ENCODE assay signal across 17 cellular contexts in the genomic region with DNA sequence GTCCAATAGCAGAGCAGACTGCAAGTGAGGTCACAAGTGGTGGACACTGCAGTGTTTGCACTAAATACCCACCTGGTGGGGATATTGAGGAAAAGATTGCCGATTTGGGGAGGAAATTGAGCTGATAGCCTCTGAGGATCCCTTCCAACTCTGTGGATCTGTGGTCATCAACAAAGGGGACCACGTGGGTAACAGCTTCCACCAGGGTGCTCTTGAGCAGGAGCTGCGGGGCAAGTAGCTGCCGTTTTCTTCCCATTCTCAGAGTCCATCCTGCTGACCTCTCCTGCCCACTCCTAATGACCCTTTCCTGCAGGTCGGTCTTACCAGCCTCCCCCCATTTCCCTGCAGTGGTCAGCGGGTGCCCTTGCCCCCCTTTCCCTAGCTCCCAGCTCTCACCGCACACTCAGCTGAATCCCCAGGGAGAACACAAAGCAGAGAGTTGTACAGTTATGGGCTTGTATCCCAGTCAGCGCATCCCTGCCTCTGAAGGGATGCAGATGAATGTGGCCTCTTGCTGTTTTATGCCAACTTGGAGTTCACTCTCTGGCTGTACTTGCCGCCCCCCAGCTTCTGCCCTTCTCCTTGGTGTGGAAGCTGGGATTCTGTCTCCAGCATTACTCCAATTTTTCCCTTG. TPM values are rescaled to one million over a fixed set of nuclear protein-coding genes. Genes with fewer than 3 reads are reported as not detected.
DNase-seq lines count a peak whose midpoint lies in the region; ATAC-seq and TF ChIP-seq lines count a peak whose summit lies in the region.
"Had no signal": no experiment of that assay in that cellular context is flagged by ENCODE, and none has a peak within 500 bp of the region (broad histone marks: within the 10 kb centered on the region; RNA-seq: fewer than 3 reads in every experiment).

No MANE protein-coding gene starts in this region.

- DNase-seq in CD14-positive monocyte (ENCODE audit: low spot score) (no peak), adrenal gland (no peak), left lung (no peak), sigmoid colon (no peak), kidney tubule cell (ENCODE audit: low spot score) (no peak)
- DNase-seq: activated gamma-delta T cell; NCI-H187; stimulated activated CD4-positive, alpha-beta T cell treated with anti-CD3 and anti-CD28 coated beads, Interleukin-12 subunit alpha, Interleukin-12 subunit beta, amount 100 ng/mL, for 4 hours; stimulated activated naive B cell treated with anti-CD40 and anti-IgM and Interleukin-4, amounts not matched to agents 10 μg/mL and 1 μg/mL and 100 μg/mL, for 72 hours; T-helper 2 cell had no signal

- H3K27ac ChIP-seq in adrenal gland (peak overlapping the region in 3 of 5 donors; percentile 25 to 80 (median 54)), left lung (peak overlapping the region; percentile 58 to 76), sigmoid colon (peak overlapping the region; percentile 39 to 84 (median 68))
- H3K27ac ChIP-seq: GM23248, parathyroid adenoma had no signal

- no peaks in the 10 kb centered on the region for H3K9me3 ChIP-seq in adrenal gland (replicated peaks in 1 of 3)
- no peaks in the 10 kb centered on the region for H3K9me3 ChIP-seq in left lung
- no peaks in the 10 kb centered on the region for H3K9me3 ChIP-seq in sigmoid colon

- H3K9me3 Mint-ChIP-seq in CD14-positive monocyte, result peaks cover 0 to 3% (median 0%) of the 10 kb centered on the region in 7 donors
- H3K9me3 Mint-ChIP-seq: stimulated activated naive B cell treated with anti-CD40 and anti-IgM and Interleukin-4, amounts not matched to agents 10 μg/mL and 1 μg/mL and 100 μg/mL, for 72 hours had no signal

- H3K27me3 Mint-ChIP-seq in CD14-positive monocyte (ENCODE audit: low read depth in 3 of 3), result peaks cover 0 to 2% (median 0%) of the 10 kb centered on the region in 3 donors

- H3K4me1 ChIP-seq in adrenal gland (replicated peaks in 1 of 2) (peaks cover 4 to 37% of the 10 kb centered on the region in 2 donors), left lung (peaks cover 13 to 64% of the 10 kb centered on the region in 2 donors), sigmoid colon (peaks cover 0 to 87% (median 76%) of the 10 kb centered on the region in 4 donors)

- peaks cover 50 to 52% of the 10 kb centered on the region in 2 donors for H3K36me3 Mint-ChIP-seq in CD14-positive monocyte

- H3K4me3 Mint-ChIP-seq in CD14-positive monocyte, result peak overlapping the region; percentile 18 to 87
- H3K4me3 Mint-ChIP-seq: stimulated activated naive B cell treated with anti-CD40 and anti-IgM and Interleukin-4, amounts not matched to agents 10 μg/mL and 1 μg/mL and 100 μg/mL, for 72 hours had no signal

- peak overlapping the region; percentile 93 to 99 (median 98) for H3K27ac Mint-ChIP-seq in CD14-positive monocyte
- H3K27ac Mint-ChIP-seq: stimulated activated naive B cell treated with anti-CD40 and anti-IgM and Interleukin-4, amounts not matched to agents 10 μg/mL and 1 μg/mL and 100 μg/mL, for 72 hours had no signal

- no peaks in the 10 kb centered on the region for H3K36me3 ChIP-seq in adrenal gland (replicated peaks in 1 of 2)
- peaks cover 0 to 17% of the 10 kb centered on the region in 2 donors for H3K36me3 ChIP-seq in left lung
- H3K36me3 ChIP-seq in sigmoid colon, result no peaks in the 10 kb centered on the region

- TF ChIP-seq CTCF in CD14-positive monocyte (IDR thresholded peaks at IDR 0.05) (no peak), adrenal gland (IDR thresholded peaks at IDR 0.05) (no peak), left lung (IDR thresholded peaks at IDR 0.05) (no peak), sigmoid colon (IDR thresholded peaks at IDR 0.05) (no peak)

- no peak for ATAC-seq in left lung
- ATAC-seq in HG03442 (IDR thresholded peaks at IDR 0.05; ENCODE audit: unreplicated experiment), result no peak
- no peak for ATAC-seq in GM19467 (IDR thresholded peaks at IDR 0.05; ENCODE audit: unreplicated experiment)
- ATAC-seq in GM21526 (IDR thresholded peaks at IDR 0.05; ENCODE audit: low FRiP score, unreplicated experiment), result no peak
- ATAC-seq: activated CD4-positive, CD25-positive, alpha-beta regulatory T cell treated with anti-CD3 and anti-CD28 coated beads, Interleukin-2, amount 50 U/mL, for 24 hours had no signal

- intact Hi-C loops in CD14-positive monocyte (cut with micrococcal nuclease) (loop anchor here in 1 of 2 donors (2.0 to 5.0 kb wide), 2 partner anchors 13 to 42 kb away; no protein-coding TSS in a partner anchor), adrenal gland (cut with DNase I) (no loop called here), left lung (cut with DNase I) (no loop called here), sigmoid colon (cut with DNase I) (loop anchor here (5.0 to 10.0 kb wide), 3 partner anchors 37 to 571 kb away; a partner anchor contains a TSS)

- no peak for TF ChIP-seq EP300 in sigmoid colon (IDR thresholded peaks at IDR 0.05)

- WGBS in adrenal gland, 4 donors, result 81 to 91% (median 88%) methylated on average over 9 of the region's 9 CpGs
- WGBS in sigmoid colon, 2 donors, result 84 to 90% methylated on average over 9 of the region's 9 CpGs

- H3K4me3 ChIP-seq in adrenal gland, result no peak overlapping the region
- no peak overlapping the region for H3K4me3 ChIP-seq in left lung
- no peak overlapping the region for H3K4me3 ChIP-seq in sigmoid colon
- H3K4me3 ChIP-seq: GM23248 had no signal

- TF ChIP-seq POLR2A in adrenal gland (IDR thresholded peaks at IDR 0.05) (no peak), sigmoid colon (IDR thresholded peaks at IDR 0.05) (no peak)

- H3K4me1 Mint-ChIP-seq in CD14-positive monocyte, result peaks cover 89% of the 10 kb centered on the region

- H3K27me3 ChIP-seq in adrenal gland (no peaks in the 10 kb centered on the region), left lung (no peaks in the 10 kb centered on the region), sigmoid colon (no peaks in the 10 kb centered on the region)

RNA-seq across cellular contexts. Expression of a gene that starts 18.0 kb away (rescaled TPM):
- polyA plus RNA-seq in CD14-positive monocyte (10 to 100 TPM; 24.1 to 44.4 TPM), adrenal gland (10 to 100 TPM in 1 of 3 donors, 1 to 10 TPM in 2; 5.4 to 15.6 (median 5.8) TPM), sigmoid colon (1 to 10 TPM; 4.8 to 7.1 (median 5.5) TPM)
- total RNA-seq in adrenal gland (10 to 100 TPM; 12.8 to 32.4 (median 25.8) TPM), left lung (100 to 1,000 TPM in 1 of 2 donors, 10 to 100 TPM in 1; 78.2 to 123 TPM), sigmoid colon (10 to 100 TPM; 78.1 to 92.5 (median 84.4) TPM)
- total RNA-seq: G401 had no signal
